Comparison of ENCODE assay signal across 9 cellular contexts in the genomic region with DNA sequence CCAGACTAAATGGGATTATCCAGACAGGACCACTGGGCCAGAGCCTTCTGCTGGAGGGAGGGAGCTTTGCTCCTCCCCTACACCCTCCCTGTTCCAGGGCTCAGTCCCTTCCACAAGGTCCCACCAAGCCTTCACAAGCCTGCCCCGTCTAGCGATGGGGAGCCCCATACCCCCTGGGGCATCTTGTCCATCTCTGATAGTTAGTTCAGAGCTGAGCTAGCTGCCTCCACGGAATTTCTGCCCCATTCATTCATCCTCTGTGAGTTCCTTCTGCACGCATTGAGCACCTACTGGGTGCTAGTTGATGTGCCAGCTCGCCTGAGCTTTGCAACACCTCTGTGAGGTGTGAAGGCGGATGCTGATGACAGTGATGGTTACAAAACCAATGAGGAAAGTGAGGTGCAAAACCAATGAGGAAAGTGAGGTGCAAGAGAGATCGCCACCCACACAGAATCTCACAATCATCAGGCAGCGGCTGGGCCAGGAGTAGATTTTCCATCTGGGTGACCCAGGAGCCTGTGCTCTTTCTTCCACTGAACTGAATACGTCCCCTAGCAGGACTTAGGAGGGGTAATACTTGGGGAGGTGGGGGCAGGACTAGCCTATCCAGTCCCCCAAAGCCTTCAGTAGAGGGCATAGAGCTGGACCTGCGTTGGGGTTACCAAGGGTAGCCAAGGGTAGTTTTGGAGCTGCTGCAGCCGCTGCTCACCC. TPM values are rescaled to one million over a fixed set of nuclear protein-coding genes. Genes with fewer than 3 reads are reported as not detected.
DNase-seq lines count a peak whose midpoint lies in the region; ATAC-seq and TF ChIP-seq lines count a peak whose summit lies in the region.
"Had no signal": no experiment of that assay in that cellular context is flagged by ENCODE, and none has a peak within 500 bp of the region (broad histone marks: within the 10 kb centered on the region; RNA-seq: fewer than 3 reads in every experiment).

No MANE protein-coding gene starts in this region.

- H3K9me3 ChIP-seq in DND-41 (ENCODE audit: insufficient read depth, low read length, severe bottlenecking) (no peaks in the 10 kb centered on the region), fibroblast of lung (ENCODE audit: control insufficient read depth, insufficient read depth, low read depth, low read length) (no peaks in the 10 kb centered on the region)

- no peak for DNase-seq in DND-41
- peak; percentile 74 for DNase-seq in activated CD8-positive, alpha-beta memory T cell treated with anti-CD3 and anti-CD28 coated beads for 24 hours
- DNase-seq in fibroblast of lung (ENCODE audit: low read depth in 2 of 2): no peak
- DNase-seq in dedifferentiated amniotic fluid mesenchymal stem cell (ENCODE audit: extremely low spot score): no peak
- no peak for DNase-seq in NCI-H1436 (lab: John Stamatoyannopoulos, UW)
- DNase-seq: NCI-H1092 treated with DMSO at 0.1 percent for 48 hours had no signal

- H3K9ac ChIP-seq in DND-41 (ENCODE audit: low read depth, low read length) (no peak overlapping the region), fibroblast of lung (ENCODE audit: insufficient read depth, low read length) (peak overlapping the region; percentile 58), rectal smooth muscle tissue (ENCODE audit: low read length) (no peak overlapping the region)

- no peak overlapping the region for H3K27ac ChIP-seq in DND-41 (ENCODE audit: low read length)
- peak overlapping the region; percentile 89 for H3K27ac ChIP-seq in fibroblast of lung (ENCODE audit: insufficient read depth, low read length)
- H3K27ac ChIP-seq in rectal smooth muscle tissue (ENCODE audit: low read depth, low read length): peak overlapping the region; percentile 62

- H3K27me3 ChIP-seq in DND-41 (ENCODE audit: insufficient read depth, low read length, poor library complexity) (no peaks in the 10 kb centered on the region), fibroblast of lung (ENCODE audit: control insufficient read depth, insufficient read depth, low read length) (no peaks in the 10 kb centered on the region), rectal smooth muscle tissue (ENCODE audit: control insufficient read depth, insufficient read depth, low read length) (no peaks in the 10 kb centered on the region)

- TF ChIP-seq CTCF in DND-41 (IDR thresholded peaks at IDR 0.05; ENCODE audit: borderline replicate concordance, extremely low read depth, low read length, poor library complexity, severe bottlenecking) (no peak), fibroblast of lung (conservative IDR thresholded peaks at IDR 0.05 in 1 of 2, IDR thresholded peaks at IDR 0.05 in 1 of 2; ENCODE audit: low read depth in 1 of 2, low read length in 2 of 2) (no peak)

- ATAC-seq in DND-41 (ENCODE audit: insufficient read depth, low read depth) (no peak), GM18502 (IDR thresholded peaks at IDR 0.05; ENCODE audit: poor library complexity, unreplicated experiment) (no peak), HG02571 (IDR thresholded peaks at IDR 0.05; ENCODE audit: unreplicated experiment) (no peak)

- no peak overlapping the region for H3K4me3 ChIP-seq in DND-41 (ENCODE audit: low read depth in 1 of 2, low read length in 2 of 2)
- no peak overlapping the region for H3K4me3 ChIP-seq in fibroblast of lung (replicated peaks in 1 of 4; ENCODE audit: control extremely low read depth in 1 of 4, insufficient read depth in 1 of 4, low read depth in 3 of 4, low read length in 4 of 4)
- peak overlapping the region; percentile 24 for H3K4me3 ChIP-seq in rectal smooth muscle tissue (ENCODE audit: low read length)

- H3K79me2 ChIP-seq in DND-41 (ENCODE audit: insufficient read depth, low read length) (no peaks in the 10 kb centered on the region), fibroblast of lung (ENCODE audit: control insufficient read depth, insufficient read depth, low read length) (no peaks in the 10 kb centered on the region)

- H4K20me1 ChIP-seq in DND-41 (ENCODE audit: insufficient read depth, low read length) (no peaks in the 10 kb centered on the region), fibroblast of lung (ENCODE audit: control insufficient read depth, extremely low read depth, insufficient read depth, low read length) (no peaks in the 10 kb centered on the region)

- H2AFZ ChIP-seq in DND-41 (ENCODE audit: low read depth, low read length): peak overlapping the region; percentile 46; the same call in 1 of the 2 replicates
- H2AFZ ChIP-seq in fibroblast of lung (ENCODE audit: low read length): peak overlapping the region; percentile 21

- H3K36me3 ChIP-seq in DND-41 (ENCODE audit: insufficient read depth, low read length) (no peaks in the 10 kb centered on the region), fibroblast of lung (ENCODE audit: control insufficient read depth, insufficient read depth, low read length) (no peaks in the 10 kb centered on the region), rectal smooth muscle tissue (ENCODE audit: control insufficient read depth, insufficient read depth, low read length) (no peaks in the 10 kb centered on the region)

- H3K4me2 ChIP-seq in DND-41 (ENCODE audit: insufficient read depth, low read length): no peak overlapping the region; the same call in 1 of the 2 replicates
- peak overlapping the region; percentile 18 for H3K4me2 ChIP-seq in fibroblast of lung (ENCODE audit: extremely low read depth, insufficient read depth, low read length)

- H3K4me1 ChIP-seq in DND-41 (ENCODE audit: insufficient read depth, low read length) (peaks cover 17% of the 10 kb centered on the region), fibroblast of lung (ENCODE audit: control insufficient read depth, extremely low read depth, insufficient read depth, low read length) (peaks cover 38% of the 10 kb centered on the region), rectal smooth muscle tissue (ENCODE audit: control insufficient read depth, insufficient read depth, low read length) (peaks cover 24% of the 10 kb centered on the region)

RNA-seq across cellular contexts. Expression of gene CBX7, which starts 21.5 kb away (rescaled TPM):
- 8.7 and 14.7 TPM in 2 replicates for total RNA-seq in fibroblast of lung
- polyA plus RNA-seq in fibroblast of lung: 2.8 TPM in 2 replicates
- polyA plus RNA-seq in fibroblast of lung (2012): 4.1 TPM in 2 replicates
- polyA minus RNA-seq in fibroblast of lung (ENCODE audit: low replicate concordance): 5.1 and 7.6 TPM in 2 replicates
